Comparison of ENCODE assay signal across 18 cellular contexts in the genomic region with DNA sequence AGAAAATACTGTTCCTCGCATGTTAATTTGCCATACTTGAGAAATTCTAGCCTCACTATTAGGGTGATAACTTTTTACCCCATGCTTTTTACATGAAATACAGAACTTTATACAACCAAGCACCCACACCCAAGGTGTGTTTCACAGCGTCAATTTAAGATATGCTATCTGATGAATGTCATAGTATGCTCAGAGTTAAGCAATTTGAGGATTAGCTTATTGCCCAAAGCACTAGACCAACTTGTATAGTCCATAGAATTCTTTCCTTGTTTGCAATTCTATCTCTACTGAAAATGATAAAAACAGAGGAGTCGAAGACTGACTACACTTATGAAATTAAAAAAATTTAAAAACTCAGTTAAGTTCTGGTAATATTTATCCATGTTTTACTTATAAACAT.
A peak's percentile ranks its signal among the peaks of the same experiment; 100 is the strongest.
DNase-seq lines count a peak whose midpoint lies in the region; ATAC-seq and TF ChIP-seq lines count a peak whose summit lies in the region.
"Had no signal": no experiment of that assay in that cellular context is flagged by ENCODE, and none has a peak within 500 bp of the region (broad histone marks: within the 10 kb centered on the region; RNA-seq: fewer than 3 reads in every experiment).

No MANE protein-coding gene starts in this region.

- no peaks in the 10 kb centered on the region for H3K4me1 ChIP-seq in mucosa of descending colon (ENCODE audit: low read depth)
- H3K4me1 ChIP-seq in CD4-positive, alpha-beta memory T cell (ENCODE audit: insufficient read depth, low read length): no peaks in the 10 kb centered on the region
- H3K4me1 ChIP-seq: BLaER1 treated with 17β-estradiol and CSF1 and Interleukin-3, amounts not matched to agents 10 nM and 100 nM had no signal

- POLR2A ChIA-PET in CD4-positive, alpha-beta memory T cell (lab: Charles Lee; ENCODE audit: partially characterized antibody): no interaction called here

- no peak overlapping the region for H3K27ac ChIP-seq in CD4-positive, alpha-beta memory T cell (ENCODE audit: low read depth, low read length)
- H3K27ac ChIP-seq: 22Rv1; A549; BLaER1 treated with 17β-estradiol and CSF1 and Interleukin-3, amounts not matched to agents 10 nM and 100 nM; C4-2B had no signal

- H3K9me3 Mint-ChIP-seq in osteocyte (ENCODE audit: unreplicated experiment) (no peaks in the 10 kb centered on the region), immature natural killer cell (no peaks in the 10 kb centered on the region)
- H3K9me3 Mint-ChIP-seq in CD4-positive, alpha-beta memory T cell: no peaks in the 10 kb centered on the region
- H3K9me3 Mint-ChIP-seq: CD4-positive, alpha-beta T cell; CD8-positive, alpha-beta memory T cell had no signal

- no peak for TF ChIP-seq CTCF in mucosa of descending colon (IDR thresholded peaks at IDR 0.05)
- no peak for TF ChIP-seq CTCF in osteocyte (IDR thresholded peaks at IDR 0.05)

- ATAC-seq in esophagus mucosa: peak; percentile 57
- peak; percentile 35 for ATAC-seq in mucosa of descending colon
- ATAC-seq in HG03571 (IDR thresholded peaks at IDR 0.05; ENCODE audit: unreplicated experiment): no peak
- ATAC-seq: A549, GM12878 had no signal

- peak overlapping the region; percentile 70 for H3K27ac Mint-ChIP-seq in osteocyte (ENCODE audit: unreplicated experiment)
- H3K27ac Mint-ChIP-seq in CD4-positive, alpha-beta memory T cell: no peak overlapping the region
- H3K27ac Mint-ChIP-seq in immature natural killer cell: no peak overlapping the region
- H3K27ac Mint-ChIP-seq: B cell; CD4-positive, alpha-beta T cell; CD8-positive, alpha-beta memory T cell had no signal

- no peaks in the 10 kb centered on the region for H3K36me3 ChIP-seq in mucosa of descending colon (ENCODE audit: low read depth)
- H3K36me3 ChIP-seq in CD4-positive, alpha-beta memory T cell (ENCODE audit: insufficient read depth, low read length): no peaks in the 10 kb centered on the region
- H3K36me3 ChIP-seq: BLaER1 treated with 17β-estradiol and CSF1 and Interleukin-3, amounts not matched to agents 10 nM and 100 nM had no signal

- H3K4me1 Mint-ChIP-seq in osteocyte (ENCODE audit: unreplicated experiment) (peaks cover 49% of the 10 kb centered on the region), immature natural killer cell (no peaks in the 10 kb centered on the region)
- H3K4me1 Mint-ChIP-seq in CD4-positive, alpha-beta memory T cell: no peaks in the 10 kb centered on the region
- H3K4me1 Mint-ChIP-seq: B cell; CD8-positive, alpha-beta memory T cell had no signal

- CTCF ChIA-PET in CD4-positive, alpha-beta memory T cell (lab: Charles Lee; ENCODE audit: partially characterized antibody): no interaction called here

- no peaks in the 10 kb centered on the region for H3K36me3 Mint-ChIP-seq in osteocyte (ENCODE audit: unreplicated experiment)
- no peaks in the 10 kb centered on the region for H3K36me3 Mint-ChIP-seq in CD4-positive, alpha-beta memory T cell
- H3K36me3 Mint-ChIP-seq in immature natural killer cell: no peaks in the 10 kb centered on the region

- H3K27me3 Mint-ChIP-seq in osteocyte (ENCODE audit: unreplicated experiment): no peaks in the 10 kb centered on the region
- H3K27me3 Mint-ChIP-seq in CD4-positive, alpha-beta memory T cell: peaks cover 3 to 10% of the 10 kb centered on the region in 2 donors
- peaks cover 0 to 5% (median 1%) of the 10 kb centered on the region in 3 donors for H3K27me3 Mint-ChIP-seq in immature natural killer cell (ENCODE audit: low read depth in 3 of 3)

- no peaks in the 10 kb centered on the region for H3K9me3 ChIP-seq in mucosa of descending colon
- H3K9me3 ChIP-seq in CD4-positive, alpha-beta memory T cell (ENCODE audit: control insufficient read depth in 1 of 2, low read length in 2 of 2): no peaks in the 10 kb centered on the region
- H3K9me3 ChIP-seq: A549; BLaER1 treated with 17β-estradiol and CSF1 and Interleukin-3, amounts not matched to agents 10 nM and 100 nM had no signal

- no peak overlapping the region for H3K4me3 ChIP-seq in mucosa of descending colon
- no peak overlapping the region for H3K4me3 ChIP-seq in CD4-positive, alpha-beta memory T cell (ENCODE audit: low read length in 2 of 2)
- H3K4me3 ChIP-seq: A549; BLaER1 treated with 17β-estradiol and CSF1 and Interleukin-3, amounts not matched to agents 10 nM and 100 nM; GM12878 had no signal

- H3K4me3 Mint-ChIP-seq in osteocyte (ENCODE audit: unreplicated experiment): no peak overlapping the region
- no peak overlapping the region for H3K4me3 Mint-ChIP-seq in CD4-positive, alpha-beta memory T cell
- H3K4me3 Mint-ChIP-seq in immature natural killer cell: no peak overlapping the region
- H3K4me3 Mint-ChIP-seq: B cell; CD4-positive, alpha-beta T cell; CD8-positive, alpha-beta memory T cell had no signal

- intact Hi-C loops in mucosa of descending colon (cut with DNase I, micrococcal nuclease): no loop called here
- intact Hi-C loops in CD4-positive, alpha-beta memory T cell (cut with micrococcal nuclease): no loop called here

- DNase-seq in amniotic epithelial cell (ENCODE audit: low read depth) (peak; percentile 56), mucosa of descending colon (no peak), osteocyte (ENCODE audit: extremely low spot score, unreplicated experiment) (no peak), immature natural killer cell (no peak)
- DNase-seq in CD4-positive, alpha-beta memory T cell: no peak
- DNase-seq: AML-193; CD4-positive, alpha-beta T cell; CD8-positive, alpha-beta memory T cell; DMS 273 treated with DMSO at 0.1 percent for 48 hours; GF-D8 had no signal

- H3K27me3 ChIP-seq in CD4-positive, alpha-beta memory T cell (ENCODE audit: insufficient read depth, low read length): no peaks in the 10 kb centered on the region
- H3K27me3 ChIP-seq: BLaER1 treated with 17β-estradiol and CSF1 and Interleukin-3, amounts not matched to agents 10 nM and 100 nM had no signal
